Comparison of ENCODE assay signal across 18 cellular contexts in the genomic region with DNA sequence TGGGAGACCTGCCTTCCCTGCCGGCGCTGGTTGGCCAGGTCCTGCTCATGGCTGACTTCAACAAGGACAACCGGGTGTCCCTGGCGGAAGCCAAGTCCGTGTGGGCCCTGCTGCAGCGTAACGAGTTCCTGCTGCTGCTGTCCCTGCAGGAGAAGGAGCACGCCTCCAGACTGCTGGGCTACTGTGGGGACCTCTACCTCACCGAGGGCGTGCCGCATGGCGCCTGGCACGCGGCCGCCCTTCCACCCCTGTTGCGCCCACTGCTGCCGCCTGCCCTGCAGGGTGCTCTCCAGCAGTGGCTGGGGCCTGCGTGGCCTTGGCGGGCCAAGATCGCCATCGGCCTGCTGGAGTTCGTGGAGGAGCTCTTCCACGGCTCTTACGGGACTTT. TPM values are rescaled to one million over a fixed set of nuclear protein-coding genes. Genes with fewer than 3 reads are reported as not detected.
A peak's percentile ranks its signal among the peaks of the same experiment; 100 is the strongest.
DNase-seq lines count a peak whose midpoint lies in the region; ATAC-seq, FAIRE-seq and TF ChIP-seq lines count a peak whose summit lies in the region.
"Had no signal": no experiment of that assay in that cellular context is flagged by ENCODE, and none has a peak within 500 bp of the region (broad histone marks: within the 10 kb centered on the region; RNA-seq: fewer than 3 reads in every experiment).

No MANE protein-coding gene starts in this region.

- H3K36me3 Mint-ChIP-seq in CD4-positive, alpha-beta T cell (ENCODE audit: low read depth) = peaks cover 54% of the 10 kb centered on the region

- peaks cover 24% of the 10 kb centered on the region for H3K4me1 Mint-ChIP-seq in CD4-positive, alpha-beta T cell (ENCODE audit: low read depth)

- DNase-seq in A549 (ENCODE audit: low read depth in 1 of 2, low spot score in 1 of 2) = peak in 1 of 2 experiments; percentile 53
- peak in 1 of 10 experiments; percentile 3 for DNase-seq in CD4-positive, alpha-beta T cell
- DNase-seq in MG63 = peak; percentile 47
- DNase-seq in GM12878 (ENCODE audit: low read depth, low spot score) = no peak
- DNase-seq in NCI-H510A treated with DMSO at 0.1 percent for 48 hours (lab: John Stamatoyannopoulos, UW) = no peak
- DNase-seq in T1000 (lab: John Stamatoyannopoulos, UW) = no peak
- DNase-seq: activated effector memory CD4-positive, alpha-beta T cell treated with Interleukin-2 at 50 U/mL for 16 hours; colonic mucosa; HCEC 1CT; mammary epithelial cell; NCI-H1092 treated with DMSO at 0.1 percent for 48 hours; NCI-H2171 treated with DMSO at 0.1 percent for 48 hours had no signal

- peak; percentile 16; the same call in 1 of the 2 replicates for TF ChIP-seq POLR2A in A549 (IDR thresholded peaks at IDR 0.05; ENCODE audit: low read length)
- TF ChIP-seq POLR2A in GM12878 (IDR thresholded peaks at IDR 0.05; ENCODE audit: low read depth, low read length) = no peak

- TF ChIP-seq CTCF in A549 (IDR thresholded peaks at IDR 0.05) (no peak), GM12878 (IDR thresholded peaks at IDR 0.05 in 2 of 3, conservative IDR thresholded peaks at IDR 0.05 in 1 of 3; ENCODE audit: control insufficient read depth in 2 of 3, extremely low read depth in 1 of 3, insufficient read depth in 1 of 3, low read depth in 3 of 3, low read length in 3 of 3) (no peak)
- no peak for TF ChIP-seq CTCF in CD4-positive, alpha-beta T cell (IDR thresholded peaks at IDR 0.05)

- in situ Hi-C loops in GM12878 (cut with MboI) = no loop called here

- H3K4me3 ChIP-seq in A549 (no peak overlapping the region), MG63 (no peak overlapping the region), GM12878 (no peak overlapping the region)
- H3K4me3 ChIP-seq: colonic mucosa, SK-N-MC had no signal

- FAIRE-seq in A549 (lab: Jason Lieb, UNC) (no peak), GM12878 (lab: Jason Lieb, UNC) (no peak)
- FAIRE-seq: astrocyte had no signal

- H3K4me3 Mint-ChIP-seq in CD4-positive, alpha-beta T cell = peak overlapping the region; percentile 4
- H3K4me3 Mint-ChIP-seq: natural killer cell treated with Interleukin-12 subunit alpha and Interleukin-12 subunit beta and Interleukin-15 and Interleukin-18, amount 100 ng/mL, for 72 hours had no signal

- no peak overlapping the region for H3K27ac Mint-ChIP-seq in CD4-positive, alpha-beta T cell
- H3K27ac Mint-ChIP-seq: natural killer cell treated with Interleukin-12 subunit alpha and Interleukin-12 subunit beta and Interleukin-15 and Interleukin-18, amount 100 ng/mL, for 72 hours had no signal

- no peaks in the 10 kb centered on the region for H3K27me3 ChIP-seq in CD4-positive, alpha-beta T cell (ENCODE audit: control insufficient read depth, insufficient read depth, low read length)
- H3K27me3 ChIP-seq in MG63 = no peaks in the 10 kb centered on the region
- H3K27me3 ChIP-seq in GM12878 (replicated peaks in 1 of 2; ENCODE audit: control insufficient read depth in 2 of 2, insufficient read depth in 2 of 2, low read length in 1 of 2) = no peaks in the 10 kb centered on the region
- H3K27me3 ChIP-seq: colonic mucosa had no signal

- no TSS peak for BruUV-seq in GM12878 (replicated peaks; lab: Mats Ljungman, UMichigan)

- SMC1A ChIA-PET in GM12878 (lab: Charles Lee; ENCODE audit: uncharacterized antibody, unreplicated experiment) = no interaction called here

- H3K79me2 ChIP-seq in GM12878 (ENCODE audit: control insufficient read depth, insufficient read depth, low read length) = peaks cover 27% of the 10 kb centered on the region

- intact Hi-C loops in CD4-positive, alpha-beta T cell (cut with DNase I, micrococcal nuclease) = no loop called here
- intact Hi-C loops in GM12878 (cut with micrococcal nuclease; ENCODE audit: unreplicated experiment) = no loop called here

- H3K9me3 Mint-ChIP-seq in CD4-positive, alpha-beta T cell = no peaks in the 10 kb centered on the region
- H3K9me3 Mint-ChIP-seq: natural killer cell treated with Interleukin-12 subunit alpha and Interleukin-12 subunit beta and Interleukin-15 and Interleukin-18, amount 100 ng/mL, for 72 hours had no signal

- H4K20me1 ChIP-seq in GM12878 (ENCODE audit: control insufficient read depth, insufficient read depth) = peaks cover 9% of the 10 kb centered on the region

- no peaks in the 10 kb centered on the region for H3K9me3 ChIP-seq in A549
- no peaks in the 10 kb centered on the region for H3K9me3 ChIP-seq in CD4-positive, alpha-beta T cell (ENCODE audit: control insufficient read depth, low read length)
- no peaks in the 10 kb centered on the region for H3K9me3 ChIP-seq in MG63
- H3K9me3 ChIP-seq in GM12878 (replicated peaks; ENCODE audit: control insufficient read depth, insufficient read depth, low read length) = no peaks in the 10 kb centered on the region
- H3K9me3 ChIP-seq: colonic mucosa had no signal

- no peak overlapping the region for H3K9ac ChIP-seq in GM12878 (ENCODE audit: control insufficient read depth, insufficient read depth, low read length)

- RAD21 ChIA-PET in GM12878 (lab: Charles Lee; ENCODE audit: unreplicated experiment) = no interaction called here

- TF ChIP-seq RAD21 in A549 (conservative IDR thresholded peaks at IDR 0.05 in 1 of 2, IDR thresholded peaks at IDR 0.05 in 1 of 2) (no peak), GM12878 (IDR thresholded peaks at IDR 0.05; ENCODE audit: insufficient read depth, low read depth, low read length) (no peak)

- H2AFZ ChIP-seq in GM12878 (ENCODE audit: control insufficient read depth, low read depth, low read length) = no peak overlapping the region

- CTCF ChIA-PET in A549 (lab: Yijun Ruan, JAX) = interaction anchor here (1.0 to 1.3 kb wide), 3 partner anchors 22 to 78 kb away, joined by 3 to 6 read pairs (median 5); no protein-coding TSS in a partner anchor
- CTCF ChIA-PET in CD4-positive, alpha-beta T cell (lab: Charles Lee) = no interaction called here
- CTCF ChIA-PET in GM12878 (lab: Yijun Ruan, JAX) = no interaction called here

- TF ChIP-seq EP300 in A549 (IDR thresholded peaks at IDR 0.05) (no peak), GM12878 (IDR thresholded peaks at IDR 0.05; ENCODE audit: borderline replicate concordance in 1 of 2, control insufficient read depth in 1 of 2, low read depth in 2 of 2, low read length in 2 of 2) (no peak)

- H3K36me3 ChIP-seq in MG63 (peaks cover 56% of the 10 kb centered on the region), GM12878 (ENCODE audit: control insufficient read depth in 2 of 2, insufficient read depth in 2 of 2, low read length in 1 of 2) (peaks cover 18 to 28% of the 10 kb centered on the region in 2 experiments)

- ATAC-seq in A549 (peak in 1 of 2 experiments; percentile 1; a peak in 1 of 6 replicates), GM12878 (no peak)
- no peak for ATAC-seq in CD4-positive, alpha-beta T cell (ENCODE audit: poor library complexity)
- ATAC-seq in activated CD4-positive, CD25-positive, alpha-beta regulatory T cell treated with anti-CD3 and anti-CD28 coated beads, Interleukin-2, amount 50 U/mL, for 24 hours = no peak
- ATAC-seq: natural killer cell treated with Interleukin-12 subunit alpha and Interleukin-12 subunit beta and Interleukin-15 and Interleukin-18, amount 100 ng/mL, for 72 hours had no signal

- H3K27ac ChIP-seq in A549 (no peak overlapping the region), GM12878 (ENCODE audit: control insufficient read depth, insufficient read depth) (no peak overlapping the region)
- no peak overlapping the region for H3K27ac ChIP-seq in CD4-positive, alpha-beta T cell (ENCODE audit: low read depth, low read length)
- H3K27ac ChIP-seq: C4-2B, colonic mucosa, SK-N-MC had no signal

- POLR2A ChIA-PET in A549 (lab: Yijun Ruan, JAX) = interaction anchor here (1.2 kb wide), 1 partner anchor 10 kb away, joined by 4 read pairs; no protein-coding TSS in a partner anchor
- POLR2A ChIA-PET in CD4-positive, alpha-beta T cell (lab: Charles Lee) = interaction anchor here (2.6 kb wide), 1 partner anchor 9 kb away, joined by 10 read pairs; no protein-coding TSS in a partner anchor
- POLR2A ChIA-PET in GM12878 (lab: Charles Lee) = no interaction called here

- 81% methylated on average over 17 of the region's 24 CpGs for WGBS in A549 (ENCODE audit: missing lambda C conversion rate)
- WGBS in GM12878 (ENCODE audit: insufficient coverage, insufficient replicate concordance, low lambda C conversion rate, missing lambda C conversion rate) = 94% methylated on average over 22 of the region's 24 CpGs

- H3K4me2 ChIP-seq in A549 (no peak overlapping the region), GM12878 (ENCODE audit: control insufficient read depth, insufficient read depth) (no peak overlapping the region)

- H3K4me1 ChIP-seq in A549 = peaks cover 75% of the 10 kb centered on the region
- peaks cover 7% of the 10 kb centered on the region for H3K4me1 ChIP-seq in GM12878 (ENCODE audit: control insufficient read depth, insufficient read depth, low read length)

- H3K27me3 Mint-ChIP-seq in CD4-positive, alpha-beta T cell = peaks cover 7% of the 10 kb centered on the region
- H3K27me3 Mint-ChIP-seq: natural killer cell treated with Interleukin-12 subunit alpha and Interleukin-12 subunit beta and Interleukin-15 and Interleukin-18, amount 100 ng/mL, for 72 hours had no signal

RNA-seq across cellular contexts. Expression of gene DIPK1B, which starts 10.6 kb away (rescaled TPM):
- polyA plus RNA-seq in A549 (2011; rRNA removed) = 6.7 and 8.8 TPM in 2 replicates
- 15.7 and 24.3 TPM in 2 replicates for polyA plus RNA-seq in A549 (2012; cell fraction: cytosol; rRNA removed)
- polyA plus RNA-seq in A549 (2012; cell fraction: nucleus; rRNA removed) = 36.4 and 49.4 TPM in 2 replicates
- 6.0 to 8.2 TPM (median 6.7 TPM) in 3 replicates for polyA plus RNA-seq in A549 (2017; fragmentation: RNase III; extraction: RNeasy Plus Mini Kit Qiagen cat#74134 plus additional on column Dnase treatment)
- polyA minus RNA-seq in A549 (2011; rRNA and poly(A)+ RNA removed) = 4.8 and 7.3 TPM in 2 replicates
- total RNA-seq in CD4-positive, alpha-beta T cell = under 1 TPM in 1 of 2 experiments, not detected in 1; 0.11 TPM
- total RNA-seq in MG63 (2014; rRNA removed; shearing (Covaris generic); ENCODE audit: low replicate concordance) = 11.5 and 13.3 TPM in 2 replicates
- 0.32 and 0.58 TPM in 2 replicates for total RNA-seq in GM12878 (2013; cell fraction: nucleolus; rRNA removed)
- 0.11 and 0.28 TPM in 2 replicates for total RNA-seq in GM12878 (2014; rRNA removed)
- 0.09 TPM in 2 replicates for total RNA-seq in GM12878 (2014; rRNA removed; fragmentation: Illumina TruSeq; extraction: Trizol)
- 0.21 and 0.32 TPM in 2 replicates for total RNA-seq in GM12878 (2021)
- polyA plus RNA-seq in GM12878 (2011; ENCODE audit: low read depth) = 0.37 TPM
- 0.06 and 0.12 TPM in 2 replicates for polyA plus RNA-seq in GM12878 (2011; rRNA removed)
- polyA plus RNA-seq in GM12878 (2011; cell fraction: cytosol; rRNA removed) = 0.15 and 0.30 TPM in 2 replicates
- 1.1 and 1.4 TPM in 2 replicates for polyA plus RNA-seq in GM12878 (2011; cell fraction: nucleus; rRNA removed)
- 0.85 and 1.1 TPM in 2 replicates for polyA plus RNA-seq in GM12878 (2012)
- polyA plus RNA-seq in GM12878 (2014; fragmentation: Illumina TruSeq; extraction: Trizol) = not detected in 2 replicates
- polyA plus RNA-seq in GM12878 (2014; fragmentation: Nextera tagmentation; extraction: Ambion mirVana) = not detected
- polyA plus RNA-seq in GM12878 (2014; rRNA removed) = 0.16 and 0.20 TPM in 2 replicates
- polyA plus RNA-seq in GM12878 (2016; fragmentation: Nextera tagmentation; extraction: Ambion mirVana) = under 1 TPM; 0.08 to 0.13 TPM
- 0.15 and 0.22 TPM in 2 replicates for polyA minus RNA-seq in GM12878 (2011; rRNA and poly(A)+ RNA removed)
- not detected in 2 replicates for polyA minus RNA-seq in GM12878 (2011; cell fraction: cytosol; rRNA and poly(A)+ RNA removed)
- polyA minus RNA-seq in GM12878 (2011; cell fraction: nucleus; rRNA and poly(A)+ RNA removed) = 0.12 and 0.19 TPM in 2 replicates
- total RNA-seq: natural killer cell treated with Interleukin-12 subunit alpha and Interleukin-12 subunit beta and Interleukin-15 and Interleukin-18, amount 100 ng/mL, for 72 hours had no signal

RNA-seq across cellular contexts. Expression of gene LCN10, which starts 19.8 kb away (rescaled TPM):
- not detected in 2 replicates for polyA plus RNA-seq in A549 (2011; rRNA removed)
- not detected in 2 replicates for polyA plus RNA-seq in A549 (2012; cell fraction: cytosol; rRNA removed)
- not detected in 2 replicates for polyA plus RNA-seq in A549 (2012; cell fraction: nucleus; rRNA removed)
- polyA plus RNA-seq in A549 (2017; fragmentation: RNase III; extraction: RNeasy Plus Mini Kit Qiagen cat#74134 plus additional on column Dnase treatment) = not detected in 3 replicates
- polyA minus RNA-seq in A549 (2011; rRNA and poly(A)+ RNA removed) = not detected in 2 replicates
- not detected for total RNA-seq in CD4-positive, alpha-beta T cell
- total RNA-seq in MG63 (2014; rRNA removed; shearing (Covaris generic); ENCODE audit: low replicate concordance) = not detected in 2 replicates
- total RNA-seq in GM12878 (2013; cell fraction: nucleolus; rRNA removed) = 1.1 and 1.3 TPM in 2 replicates
- 0.06 TPM in 1 of 2 replicates, not detected in the other for total RNA-seq in GM12878 (2014; rRNA removed)
- total RNA-seq in GM12878 (2014; rRNA removed; fragmentation: Illumina TruSeq; extraction: Trizol) = 0.18 and 0.28 TPM in 2 replicates
- 0.21 and 0.51 TPM in 2 replicates for total RNA-seq in GM12878 (2021)
- 0.14 TPM for polyA plus RNA-seq in GM12878 (2011; ENCODE audit: low read depth)
- 1.3 TPM in 2 replicates for polyA plus RNA-seq in GM12878 (2011; rRNA removed)
- polyA plus RNA-seq in GM12878 (2011; cell fraction: cytosol; rRNA removed) = 2.2 TPM in 2 replicates
- 2.0 and 2.8 TPM in 2 replicates for polyA plus RNA-seq in GM12878 (2011; cell fraction: nucleus; rRNA removed)
- 0.37 and 0.56 TPM in 2 replicates for polyA plus RNA-seq in GM12878 (2012)
- 0.16 TPM in 1 of 2 replicates, not detected in the other for polyA plus RNA-seq in GM12878 (2014; fragmentation: Illumina TruSeq; extraction: Trizol)
- polyA plus RNA-seq in GM12878 (2014; fragmentation: Nextera tagmentation; extraction: Ambion mirVana) = under 1 TPM in 1 of 2 experiments, not detected in 1; 0.11 TPM
- polyA plus RNA-seq in GM12878 (2014; rRNA removed) = 0.06 and 0.35 TPM in 2 replicates
- polyA plus RNA-seq in GM12878 (2016; fragmentation: Nextera tagmentation; extraction: Ambion mirVana) = 1 to 10 TPM in 1 of 2 experiments, under 1 TPM in 1; 0.39 to 1.1 TPM
- 1.2 and 1.7 TPM in 2 replicates for polyA minus RNA-seq in GM12878 (2011; rRNA and poly(A)+ RNA removed)
- 0.67 TPM in 1 of 2 replicates, not detected in the other for polyA minus RNA-seq in GM12878 (2011; cell fraction: cytosol; rRNA and poly(A)+ RNA removed)
- polyA minus RNA-seq in GM12878 (2011; cell fraction: nucleus; rRNA and poly(A)+ RNA removed) = 0.19 and 1.1 TPM in 2 replicates
- total RNA-seq: astrocyte, mammary epithelial cell had no signal
- polyA plus RNA-seq: mammary epithelial cell had no signal

RNA-seq across cellular contexts. Expression of gene LCN6, which starts 25.4 kb away (rescaled TPM):
- polyA plus RNA-seq in A549 (2011; rRNA removed) = not detected in 2 replicates
- polyA plus RNA-seq in A549 (2012; cell fraction: cytosol; rRNA removed) = not detected in 2 replicates
- not detected in 2 replicates for polyA plus RNA-seq in A549 (2012; cell fraction: nucleus; rRNA removed)
- not detected in 3 replicates for polyA plus RNA-seq in A549 (2017; fragmentation: RNase III; extraction: RNeasy Plus Mini Kit Qiagen cat#74134 plus additional on column Dnase treatment)
- polyA minus RNA-seq in A549 (2011; rRNA and poly(A)+ RNA removed) = not detected in 2 replicates
- total RNA-seq in CD4-positive, alpha-beta T cell = not detected
- not detected in 2 replicates for total RNA-seq in MG63 (2014; rRNA removed; shearing (Covaris generic); ENCODE audit: low replicate concordance)
- not detected in 2 replicates for total RNA-seq in GM12878 (2013; cell fraction: nucleolus; rRNA removed)
- total RNA-seq in GM12878 (2014; rRNA removed) = not detected in 2 replicates
- total RNA-seq in GM12878 (2014; rRNA removed; fragmentation: Illumina TruSeq; extraction: Trizol) = not detected in 2 replicates
- not detected in 2 replicates for total RNA-seq in GM12878 (2021)
- polyA plus RNA-seq in GM12878 (2011; ENCODE audit: low read depth) = not detected
- not detected in 2 replicates for polyA plus RNA-seq in GM12878 (2011; rRNA removed)
- not detected in 2 replicates for polyA plus RNA-seq in GM12878 (2011; cell fraction: cytosol; rRNA removed)
- not detected in 2 replicates for polyA plus RNA-seq in GM12878 (2011; cell fraction: nucleus; rRNA removed)
- not detected in 2 replicates for polyA plus RNA-seq in GM12878 (2012)
- polyA plus RNA-seq in GM12878 (2014; fragmentation: Illumina TruSeq; extraction: Trizol) = not detected in 2 replicates
- not detected for polyA plus RNA-seq in GM12878 (2014; fragmentation: Nextera tagmentation; extraction: Ambion mirVana)
- polyA plus RNA-seq in GM12878 (2014; rRNA removed) = not detected in 2 replicates
- polyA plus RNA-seq in GM12878 (2016; fragmentation: Nextera tagmentation; extraction: Ambion mirVana) = not detected
- polyA minus RNA-seq in GM12878 (2011; rRNA and poly(A)+ RNA removed) = not detected in 2 replicates
- not detected in 2 replicates for polyA minus RNA-seq in GM12878 (2011; cell fraction: cytosol; rRNA and poly(A)+ RNA removed)
- not detected in 2 replicates for polyA minus RNA-seq in GM12878 (2011; cell fraction: nucleus; rRNA and poly(A)+ RNA removed)
- total RNA-seq: astrocyte; mammary epithelial cell; natural killer cell treated with Interleukin-12 subunit alpha and Interleukin-12 subunit beta and Interleukin-15 and Interleukin-18, amount 100 ng/mL, for 72 hours; pulmonary artery endothelial cell had no signal
- polyA plus RNA-seq: mammary epithelial cell had no signal

RNA-seq across cellular contexts. Expression of gene LCN8, which starts 35.1 kb away (rescaled TPM):
- polyA plus RNA-seq in A549 (2011; rRNA removed) (not detected in 2 replicates), A549 (2017; fragmentation: RNase III; extraction: RNeasy Plus Mini Kit Qiagen cat#74134 plus additional on column Dnase treatment) (not detected in 3 replicates), GM12878 (2011; rRNA removed) (not detected in 2 replicates), GM12878 (2014; fragmentation: Illumina TruSeq; extraction: Trizol) (not detected in 2 replicates), GM12878 (2014; fragmentation: Nextera tagmentation; extraction: Ambion mirVana) (not detected), GM12878 (2014; rRNA removed) (not detected in 2 replicates), GM12878 (2016; fragmentation: Nextera tagmentation; extraction: Ambion mirVana) (not detected)
- not detected in 2 replicates for polyA plus RNA-seq in A549 (2012; cell fraction: cytosol; rRNA removed)
- 0.05 TPM in 1 of 2 replicates, not detected in the other for polyA plus RNA-seq in A549 (2012; cell fraction: nucleus; rRNA removed)
- polyA minus RNA-seq in A549 (2011; rRNA and poly(A)+ RNA removed) = not detected in 2 replicates
- total RNA-seq in CD4-positive, alpha-beta T cell = not detected
- not detected in 2 replicates for total RNA-seq in MG63 (2014; rRNA removed; shearing (Covaris generic); ENCODE audit: low replicate concordance)
- total RNA-seq in GM12878 (2013; cell fraction: nucleolus; rRNA removed) = not detected in 2 replicates
- total RNA-seq in GM12878 (2014; rRNA removed) (not detected in 2 replicates), GM12878 (2014; rRNA removed; fragmentation: Illumina TruSeq; extraction: Trizol) (not detected in 2 replicates), GM12878 (2021) (not detected in 2 replicates)
- polyA plus RNA-seq in GM12878 (2011; ENCODE audit: low read depth) = not detected
- polyA plus RNA-seq in GM12878 (2011; cell fraction: cytosol; rRNA removed) = not detected in 2 replicates
- not detected in 2 replicates for polyA plus RNA-seq in GM12878 (2011; cell fraction: nucleus; rRNA removed)
- polyA plus RNA-seq in GM12878 (2012) = not detected in 2 replicates
- not detected in 2 replicates for polyA minus RNA-seq in GM12878 (2011; rRNA and poly(A)+ RNA removed)
- not detected in 2 replicates for polyA minus RNA-seq in GM12878 (2011; cell fraction: cytosol; rRNA and poly(A)+ RNA removed)
- polyA minus RNA-seq in GM12878 (2011; cell fraction: nucleus; rRNA and poly(A)+ RNA removed) = not detected in 2 replicates
- total RNA-seq: astrocyte; colonic mucosa; mammary epithelial cell; natural killer cell treated with Interleukin-12 subunit alpha and Interleukin-12 subunit beta and Interleukin-15 and Interleukin-18, amount 100 ng/mL, for 72 hours; pulmonary artery endothelial cell had no signal
- polyA plus RNA-seq: mammary epithelial cell had no signal

RNA-seq across cellular contexts. Expression of gene AGPAT2, which starts 35.7 kb away (rescaled TPM):
- 32.3 and 38.6 TPM in 2 replicates for polyA plus RNA-seq in A549 (2011; rRNA removed)
- polyA plus RNA-seq in A549 (2012; cell fraction: cytosol; rRNA removed) = 56.2 and 86.6 TPM in 2 replicates
- 85.4 and 94.9 TPM in 2 replicates for polyA plus RNA-seq in A549 (2012; cell fraction: nucleus; rRNA removed)
- 44.3 to 49.5 TPM (median 46.3 TPM) in 3 replicates for polyA plus RNA-seq in A549 (2017; fragmentation: RNase III; extraction: RNeasy Plus Mini Kit Qiagen cat#74134 plus additional on column Dnase treatment)
- 39.4 and 43.6 TPM in 2 replicates for polyA minus RNA-seq in A549 (2011; rRNA and poly(A)+ RNA removed)
- total RNA-seq in CD4-positive, alpha-beta T cell = 1 to 10 TPM; 3.6 to 4.0 TPM
- total RNA-seq in MG63 (2014; rRNA removed; shearing (Covaris generic); ENCODE audit: low replicate concordance) = 58.8 and 116 TPM in 2 replicates
- total RNA-seq in GM12878 (2013; cell fraction: nucleolus; rRNA removed) = 16.2 and 18.7 TPM in 2 replicates
- 16.2 and 18.9 TPM in 2 replicates for total RNA-seq in GM12878 (2014; rRNA removed)
- 6.8 and 7.1 TPM in 2 replicates for total RNA-seq in GM12878 (2014; rRNA removed; fragmentation: Illumina TruSeq; extraction: Trizol)
- 22.5 TPM in 2 replicates for total RNA-seq in GM12878 (2021)
- polyA plus RNA-seq in GM12878 (2011; ENCODE audit: low read depth) = 3.2 TPM
- 6.5 and 17.5 TPM in 2 replicates for polyA plus RNA-seq in GM12878 (2011; rRNA removed)
- 26.4 and 33.7 TPM in 2 replicates for polyA plus RNA-seq in GM12878 (2011; cell fraction: cytosol; rRNA removed)
- 27.6 and 27.8 TPM in 2 replicates for polyA plus RNA-seq in GM12878 (2011; cell fraction: nucleus; rRNA removed)
- polyA plus RNA-seq in GM12878 (2012) = 13.6 and 14.9 TPM in 2 replicates
- polyA plus RNA-seq in GM12878 (2014; fragmentation: Illumina TruSeq; extraction: Trizol) = 0.92 and 6.0 TPM in 2 replicates
- under 1 TPM; 0.10 to 0.47 TPM for polyA plus RNA-seq in GM12878 (2014; fragmentation: Nextera tagmentation; extraction: Ambion mirVana)
- polyA plus RNA-seq in GM12878 (2014; rRNA removed) = 25.4 and 28.5 TPM in 2 replicates
- 10 to 100 TPM; 19.5 to 23.7 TPM for polyA plus RNA-seq in GM12878 (2016; fragmentation: Nextera tagmentation; extraction: Ambion mirVana)
- 11.4 and 17.3 TPM in 2 replicates for polyA minus RNA-seq in GM12878 (2011; rRNA and poly(A)+ RNA removed)
- polyA minus RNA-seq in GM12878 (2011; cell fraction: cytosol; rRNA and poly(A)+ RNA removed) = 7.8 and 9.6 TPM in 2 replicates
- polyA minus RNA-seq in GM12878 (2011; cell fraction: nucleus; rRNA and poly(A)+ RNA removed) = 7.3 and 8.8 TPM in 2 replicates

Comparison
In these comparisons a context has a peak if more than half of its experiments do, and no peak if none do; other contexts are left out.
1. Of the 24 proteins assayed by ChIP-seq in both GM12878 and A549: peak only in GM12878: none; only in A549: MAX and POLR2A; in both: none; in neither: 22.